ENCODE assay signal across 1 cellular context in genomic region chr12:1186298-1186697, GRCh38.
TF ChIP-seq lines count a peak whose summit lies in the region.

No MANE protein-coding gene starts in this region.

TF ChIP-seq in GM12878, 131 proteins besides CTCF, POLR2A, EP300 and RAD21 (continued from another document):
- TF ChIP-seq HSF1 (IDR thresholded peaks at IDR 0.05; ENCODE audit: low read depth, low read length) = no peak
TF ChIP-seq in GM12878: peak in this region for 0.
